ENCODE assay signal across 8 cellular contexts in the genomic region with DNA sequence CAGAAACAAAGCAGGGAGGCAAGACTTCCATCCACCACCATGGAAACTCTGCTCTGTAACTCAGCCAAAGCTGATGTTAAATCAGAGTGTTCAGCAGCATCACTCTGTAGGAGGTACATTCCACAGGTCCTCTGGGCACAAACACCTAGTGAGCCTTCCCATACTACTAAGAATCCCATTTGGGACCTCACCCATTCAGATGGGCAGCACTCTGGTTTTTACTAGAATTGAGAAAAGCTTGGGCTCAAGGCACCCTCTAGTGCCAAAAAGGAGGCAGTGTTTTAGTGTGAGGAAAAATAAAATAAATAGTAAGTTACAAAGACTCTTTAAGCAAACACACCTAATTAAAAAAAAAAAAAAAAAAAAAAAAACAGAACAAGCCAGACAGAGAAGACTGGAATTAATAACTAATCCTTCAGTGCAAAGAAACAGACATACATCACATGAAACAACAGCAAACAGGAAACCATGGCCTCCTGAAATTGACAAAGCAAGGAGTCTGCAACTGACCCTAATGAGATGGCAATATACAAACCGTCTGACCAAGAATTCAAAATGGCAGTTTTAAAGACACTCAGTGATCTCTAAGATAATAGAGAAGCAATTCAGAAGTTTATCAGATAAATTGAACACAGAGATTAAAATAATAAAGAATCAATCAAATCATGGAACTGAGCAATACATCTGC.
DNase-seq lines count a peak whose midpoint lies in the region; ATAC-seq, FAIRE-seq and TF ChIP-seq lines count a peak whose summit lies in the region.
"Had no signal": no experiment of that assay in that cellular context is flagged by ENCODE, and none has a peak within 500 bp of the region (broad histone marks: within the 10 kb centered on the region; RNA-seq: fewer than 3 reads in every experiment).

No MANE protein-coding gene starts in this region.

- peaks cover 10% of the 10 kb centered on the region for H3K36me3 Mint-ChIP-seq in activated CD8-positive, alpha-beta T cell treated with anti-CD3 and anti-CD28 coated beads for 36 hours (ENCODE audit: low read depth)

- no peak overlapping the region for H3K4me3 ChIP-seq in GM12865 (ENCODE audit: low read depth, low read length)
- no peak overlapping the region for H3K4me3 ChIP-seq in lower lobe of right lung

- peaks cover 7% of the 10 kb centered on the region for H3K27me3 Mint-ChIP-seq in activated CD8-positive, alpha-beta T cell treated with anti-CD3 and anti-CD28 coated beads for 36 hours

- no peaks in the 10 kb centered on the region for H3K36me3 ChIP-seq in lower lobe of right lung

- no peaks in the 10 kb centered on the region for H3K27me3 ChIP-seq in lower lobe of right lung (ENCODE audit: low read depth)

- H3K4me1 Mint-ChIP-seq in activated CD8-positive, alpha-beta T cell treated with anti-CD3 and anti-CD28 coated beads for 36 hours (ENCODE audit: low read depth), result peaks cover 13% of the 10 kb centered on the region

- POLR2A ChIA-PET in activated CD8-positive, alpha-beta T cell treated with anti-CD3 and anti-CD28 coated beads for 36 hours (lab: Charles Lee), result interaction anchor here (1.0 kb wide), 1 partner anchor 13 kb away, joined by 3 read pairs; no protein-coding TSS in a partner anchor

- CTCF ChIA-PET in activated CD8-positive, alpha-beta T cell treated with anti-CD3 and anti-CD28 coated beads for 36 hours (lab: Charles Lee), result interaction anchor here (0.7 to 6.9 kb wide), 15 partner anchors 9 to 319 kb away, joined by 3 to 141 read pairs (median 4); no protein-coding TSS in a partner anchor

- H3K27ac Mint-ChIP-seq in activated CD8-positive, alpha-beta T cell treated with anti-CD3 and anti-CD28 coated beads for 36 hours, result peak overlapping the region; percentile 57

- ATAC-seq in HG02759 (IDR thresholded peaks at IDR 0.05; ENCODE audit: unreplicated experiment) (peak; percentile 54), lower lobe of right lung (no peak)
- peak; percentile 62 for ATAC-seq in activated CD8-positive, alpha-beta T cell treated with anti-CD3 and anti-CD28 coated beads for 36 hours

- FAIRE-seq in GM12892 (lab: Jason Lieb, UNC), result no peak

- no peak for TF ChIP-seq POLR2A in GM12892 (IDR thresholded peaks at IDR 0.05; ENCODE audit: low read depth, low read length)

- peak overlapping the region; percentile 81 for H3K4me3 Mint-ChIP-seq in activated CD8-positive, alpha-beta T cell treated with anti-CD3 and anti-CD28 coated beads for 36 hours

- intact Hi-C loops in activated CD8-positive, alpha-beta T cell treated with anti-CD3 and anti-CD28 coated beads for 36 hours (cut with micrococcal nuclease), result no loop called here
- intact Hi-C loops in lower lobe of right lung (cut with DNase I), result no loop called here

- DNase-seq in GM12865 (ENCODE audit: low read depth) (peak; percentile 9), lower lobe of right lung (no peak), D341Med (ENCODE audit: low spot score) (no peak), GM12892 (ENCODE audit: insufficient read length) (no peak), kidney glomerular epithelial cell (lab: John Stamatoyannopoulos, UW) (no peak)
- DNase-seq in activated CD8-positive, alpha-beta T cell treated with anti-CD3 and anti-CD28 coated beads for 36 hours, result peak; percentile 3
- DNase-seq: RPMI8226 had no signal

- H3K27ac ChIP-seq in lower lobe of right lung, result no peak overlapping the region

- H3K9me3 ChIP-seq in lower lobe of right lung, result peaks cover 11% of the 10 kb centered on the region

- H3K9me3 Mint-ChIP-seq in activated CD8-positive, alpha-beta T cell treated with anti-CD3 and anti-CD28 coated beads for 36 hours, result peaks cover 18% of the 10 kb centered on the region

- no peaks in the 10 kb centered on the region for H3K4me1 ChIP-seq in lower lobe of right lung

- TF ChIP-seq CTCF in GM12865 (IDR thresholded peaks at IDR 0.05; ENCODE audit: insufficient read depth, low read depth, low read length, missing control alignments) (peak; percentile 36), lower lobe of right lung (IDR thresholded peaks at IDR 0.05) (peak; percentile 22)
- TF ChIP-seq CTCF in activated CD8-positive, alpha-beta T cell treated with anti-CD3 and anti-CD28 coated beads for 36 hours (IDR thresholded peaks at IDR 0.05), result peak; percentile 60

Comparison
In these comparisons a context has a peak if more than half of its experiments do, and no peak if none do; other contexts are left out.
1. DNase-seq: peak in GM12865 (single experiment) and activated CD8-positive, alpha-beta T cell treated with anti-CD3 and anti-CD28 coated beads for 36 hours (single experiment); none in lower lobe of right lung (single experiment), D341Med (single experiment), GM12892 (single experiment) and kidney glomerular epithelial cell (single experiment).
2. ATAC-seq: peak in HG02759 (single experiment) and activated CD8-positive, alpha-beta T cell treated with anti-CD3 and anti-CD28 coated beads for 36 hours (single experiment); none in lower lobe of right lung (0 of 2).
3. Peak in every context shown above with its lines, with median percentiles within 50 percentile points of each other: CTCF ChIP-seq.